In the genomic region with DNA sequence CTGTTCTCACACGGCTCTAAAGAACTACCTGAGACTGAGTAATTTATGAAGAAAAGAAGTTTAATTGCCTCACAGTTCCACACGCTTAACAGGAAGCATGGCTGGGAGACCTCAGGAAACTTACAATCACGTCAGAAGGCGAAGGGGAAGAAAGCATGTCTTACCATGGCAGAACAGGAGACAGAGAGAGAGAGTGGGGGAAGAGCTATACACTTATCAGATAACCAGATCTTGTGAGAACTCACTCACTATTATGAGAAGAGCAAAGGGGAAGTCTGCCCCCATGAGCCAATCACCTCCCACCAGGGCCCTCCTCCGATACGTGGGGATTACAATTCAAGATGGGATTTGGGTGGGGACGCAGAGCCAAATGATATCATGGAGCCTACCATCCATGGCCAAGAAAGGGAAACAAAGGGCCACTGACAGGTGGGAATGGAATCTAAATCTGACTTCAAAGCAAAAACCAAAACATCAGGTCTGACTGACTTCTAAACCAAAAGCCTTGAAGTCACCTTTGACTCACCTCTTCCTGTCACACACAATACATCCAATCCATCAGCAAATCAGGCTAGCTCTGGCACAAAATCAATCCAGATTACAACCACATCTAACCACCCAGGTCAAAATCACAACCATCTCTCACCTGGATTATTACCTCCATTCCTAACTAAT, we compare ENCODE assay signal across 26 cellular contexts.
"Had no signal": no experiment of that assay in that cellular context is flagged by ENCODE, and none has a peak within 500 bp of the region (broad histone marks: within the 10 kb centered on the region; RNA-seq: fewer than 3 reads in every experiment).

No MANE protein-coding gene starts in this region.

- ATAC-seq: esophagus mucosa, left colon, right lobe of liver, upper lobe of right lung had no signal

- H3K27ac Mint-ChIP-seq: activated B cell treated with CpG ODN at 0.5 μM for 24 hours; activated CD4-positive, alpha-beta T cell treated with anti-CD3 and anti-CD28 coated beads, Interleukin-2, amount 10 ng/mL, durations not matched to agents 24 days and 14 days; dendritic cell treated with granulocyte-macrophage colony-stimulating factor and Interleukin-4, amounts not matched to agents 40 ng/mL and 50 ng/mL, for 4 days; endodermal cell; immature natural killer cell; mesothelial cell of epicardium; naive B cell; progenitor cell of endocrine pancreas; stimulated activated naive CD8-positive, alpha-beta T cell treated with anti-CD3 and anti-CD28 coated beads, Interleukin-15, Interleukin-2, amounts not matched to agents 100 ng/mL and 50 ng/mL, for 24 hours; T-helper 2 cell treated with Interferon-gamma antibody and Interleukin-4, amounts not matched to agents 5 μg/mL and 100 μg/mL, for 36 hours had no signal

- H3K27me3 Mint-ChIP-seq: activated B cell treated with CpG ODN at 0.5 μM for 24 hours; activated CD4-positive, alpha-beta T cell treated with anti-CD3 and anti-CD28 coated beads, Interleukin-2, amount 10 ng/mL, durations not matched to agents 24 days and 14 days; dendritic cell treated with granulocyte-macrophage colony-stimulating factor and Interleukin-4, amounts not matched to agents 40 ng/mL and 50 ng/mL, for 4 days; progenitor cell of endocrine pancreas; stimulated activated naive CD8-positive, alpha-beta T cell treated with anti-CD3 and anti-CD28 coated beads, Interleukin-15, Interleukin-2, amounts not matched to agents 100 ng/mL and 50 ng/mL, for 24 hours had no signal

- H3K36me3 Mint-ChIP-seq: immature natural killer cell, mesothelial cell of epicardium, naive B cell had no signal

- H3K9me3 Mint-ChIP-seq: activated B cell treated with CpG ODN at 0.5 μM for 24 hours; activated CD4-positive, alpha-beta T cell treated with anti-CD3 and anti-CD28 coated beads, Interleukin-2, amount 10 ng/mL, durations not matched to agents 24 days and 14 days; endodermal cell; stimulated activated naive CD8-positive, alpha-beta T cell treated with anti-CD3 and anti-CD28 coated beads, Interleukin-15, Interleukin-2, amounts not matched to agents 100 ng/mL and 50 ng/mL, for 24 hours had no signal

- DNase-seq: activated B cell treated with CpG ODN at 0.5 μM for 24 hours; activated CD4-positive, alpha-beta T cell treated with anti-CD3 and anti-CD28 coated beads, Interleukin-2, amount 10 ng/mL, durations not matched to agents 24 days and 14 days; activated naive CD4-positive, alpha-beta T cell; amniotic stem cell; central memory CD4-positive, alpha-beta T cell; endodermal cell; foreskin fibroblast; head of caudate nucleus; hypothalamus; immature natural killer cell; kidney; left colon; naive B cell; ovary; right lobe of liver; SHP77 treated with DMSO at 0.1 percent for 48 hours; T-helper 1 cell; tibial artery; upper lobe of right lung had no signal

- H3K4me3 Mint-ChIP-seq: activated B cell treated with CpG ODN at 0.5 μM for 24 hours; activated CD4-positive, alpha-beta T cell treated with anti-CD3 and anti-CD28 coated beads, Interleukin-2, amount 10 ng/mL, durations not matched to agents 24 days and 14 days; dendritic cell treated with granulocyte-macrophage colony-stimulating factor and Interleukin-4, amounts not matched to agents 40 ng/mL and 50 ng/mL, for 4 days; endodermal cell; immature natural killer cell; mesothelial cell of epicardium; naive B cell; stimulated activated naive CD8-positive, alpha-beta T cell treated with anti-CD3 and anti-CD28 coated beads, Interleukin-15, Interleukin-2, amounts not matched to agents 100 ng/mL and 50 ng/mL, for 24 hours; T-helper 2 cell treated with Interferon-gamma antibody and Interleukin-4, amounts not matched to agents 5 μg/mL and 100 μg/mL, for 36 hours had no signal

- H3K27ac ChIP-seq: ovary, right lobe of liver, suprapubic skin, tibial artery, upper lobe of right lung had no signal

- H3K4me1 Mint-ChIP-seq: activated B cell treated with CpG ODN at 0.5 μM for 24 hours, endodermal cell, immature natural killer cell, naive B cell had no signal
